16 cellular contexts compared by ENCODE assay signal in genomic region chr2:226788881-226789485, GRCh38. TPM values are rescaled to one million over a fixed set of nuclear protein-coding genes. Genes with fewer than 3 reads are reported as not detected.
DNase-seq lines count a peak whose midpoint lies in the region; ATAC-seq, FAIRE-seq and TF ChIP-seq lines count a peak whose summit lies in the region.
"Had no signal": no experiment of that assay in that cellular context is flagged by ENCODE, and none has a peak within 500 bp of the region (broad histone marks: within the 10 kb centered on the region; RNA-seq: fewer than 3 reads in every experiment).

No MANE protein-coding gene starts in this region.

- H3K4me1 ChIP-seq in RWPE2 (ENCODE audit: insufficient read depth, poor library complexity, severe bottlenecking) (peaks cover 20% of the 10 kb centered on the region), gastrocnemius medialis (peaks cover 45 to 50% of the 10 kb centered on the region in 2 donors)
- H3K4me1 ChIP-seq in CD8-positive, alpha-beta memory T cell (ENCODE audit: insufficient read depth, low read length), result peaks cover 16% of the 10 kb centered on the region

- H3K36me3 ChIP-seq in RWPE2 (ENCODE audit: low read depth) (peaks cover 93% of the 10 kb centered on the region), gastrocnemius medialis (no peaks in the 10 kb centered on the region)
- no peaks in the 10 kb centered on the region for H3K36me3 ChIP-seq in CD8-positive, alpha-beta memory T cell (ENCODE audit: insufficient read depth, low read length)

- POLR2A ChIA-PET in CD8-positive, alpha-beta memory T cell (lab: Charles Lee), result no interaction called here

- peaks cover 0 to 2% of the 10 kb centered on the region in 2 donors for H3K27me3 Mint-ChIP-seq in CD8-positive, alpha-beta memory T cell
- H3K27me3 Mint-ChIP-seq: activated CD8-positive, alpha-beta T cell treated with anti-CD3 and anti-CD28 coated beads for 36 hours had no signal

- H3K27ac ChIP-seq in RWPE2 (ENCODE audit: poor library complexity, severe bottlenecking) (peak overlapping the region; percentile 93), gastrocnemius medialis (peak overlapping the region; percentile 95 to 99 (median 98))
- H3K27ac ChIP-seq in CD8-positive, alpha-beta memory T cell (ENCODE audit: low read depth, low read length), result no peak overlapping the region

- peaks cover 0 to 5% (median 0%) of the 10 kb centered on the region in 3 donors for H3K36me3 Mint-ChIP-seq in CD8-positive, alpha-beta memory T cell
- H3K36me3 Mint-ChIP-seq: CD14-positive monocyte had no signal

- in situ Hi-C loops in gastrocnemius medialis (cut with MboI; ENCODE audit: low sequenced_read_pairs in 4 of 4), result loop anchor here in 1 of 4 donors (25.0 kb wide), 1 partner anchor 127 kb away; no protein-coding TSS in a partner anchor

- no peak overlapping the region for H3K4me3 ChIP-seq in RWPE2 (ENCODE audit: severe bottlenecking)
- H3K4me3 ChIP-seq in fibroblast of mammary gland (ENCODE audit: control insufficient read depth, low read depth, low read length), result no peak overlapping the region
- peak overlapping the region in 1 of 4 donors; percentile 22 for H3K4me3 ChIP-seq in gastrocnemius medialis
- no peak overlapping the region for H3K4me3 ChIP-seq in CD8-positive, alpha-beta memory T cell (ENCODE audit: low read length)

- peak overlapping the region in 2 of 8 donors; percentile 54 to 61 for H3K27ac Mint-ChIP-seq in CD8-positive, alpha-beta memory T cell

- CTCF ChIA-PET in CD8-positive, alpha-beta memory T cell (lab: Charles Lee), result interaction anchor here (1.1 to 3.5 kb wide), 3 partner anchors 11 to 28 kb away, joined by 3 to 26 read pairs (median 11); partner anchors contain the start of gene IRS1

- no peak for TF ChIP-seq POLR2A in gastrocnemius medialis (IDR thresholded peaks at IDR 0.05)

- TF ChIP-seq CTCF in RWPE2 (IDR thresholded peaks at IDR 0.05; ENCODE audit: poor library complexity, severe bottlenecking) (no peak), fibroblast of mammary gland (conservative IDR thresholded peaks at IDR 0.05; ENCODE audit: control insufficient read depth, insufficient read depth, low read depth, low read length) (no peak), gastrocnemius medialis (IDR thresholded peaks at IDR 0.05 in 4 of 5, conservative IDR thresholded peaks at IDR 0.05 in 1 of 5) (no peak)

- no peaks in the 10 kb centered on the region for H3K9me3 ChIP-seq in RWPE2 (ENCODE audit: severe bottlenecking)
- H3K9me3 ChIP-seq in gastrocnemius medialis, result no peaks in the 10 kb centered on the region
- H3K9me3 ChIP-seq in CD8-positive, alpha-beta memory T cell (ENCODE audit: low read length), result no peaks in the 10 kb centered on the region

- H3K4me1 Mint-ChIP-seq in CD8-positive, alpha-beta memory T cell, result peaks cover 7 to 29% (median 26%) of the 10 kb centered on the region in 3 donors

- FAIRE-seq in GM19239 (lab: Jason Lieb, UNC), result peak; percentile 8

- ATAC-seq in RWPE2 (ENCODE audit: low read depth), result no peak
- ATAC-seq in gastrocnemius medialis, result no peak
- no peak for ATAC-seq in HG03135 (IDR thresholded peaks at IDR 0.05; ENCODE audit: unreplicated experiment)
- ATAC-seq in GM18511 (IDR thresholded peaks at IDR 0.05; ENCODE audit: unreplicated experiment), result no peak
- ATAC-seq: activated CD8-positive, alpha-beta T cell treated with anti-CD3 and anti-CD28 coated beads for 36 hours had no signal

- intact Hi-C loops in gastrocnemius medialis (cut with DNase I; ENCODE audit: low total_unique reads), result no loop called here

- H3K9me3 Mint-ChIP-seq in CD8-positive, alpha-beta memory T cell, result no peaks in the 10 kb centered on the region
- H3K9me3 Mint-ChIP-seq: activated CD8-positive, alpha-beta T cell treated with anti-CD3 and anti-CD28 coated beads for 36 hours had no signal

- peak overlapping the region in 1 of 7 donors; percentile 84 for H3K4me3 Mint-ChIP-seq in CD8-positive, alpha-beta memory T cell
- H3K4me3 Mint-ChIP-seq: activated CD8-positive, alpha-beta T cell treated with anti-CD3 and anti-CD28 coated beads for 36 hours; CD14-positive monocyte had no signal

- DNase-seq in GM19239 (ENCODE audit: insufficient read length, low spot score) (no peak), RWPE2 (ENCODE audit: low spot score) (no peak), fibroblast of mammary gland (ENCODE audit: low read depth) (peak; percentile 40), gastrocnemius medialis (no peak), cortex of kidney (lab: John Stamatoyannopoulos, UW) (no peak)
- no peak for DNase-seq in CD8-positive, alpha-beta memory T cell
- DNase-seq: activated CD8-positive, alpha-beta T cell treated with anti-CD3 and anti-CD28 coated beads for 36 hours; activated effector memory CD4-positive, alpha-beta T cell treated with anti-CD3 and anti-CD28 coated beads, Interleukin-2, amount 50 U/mL, for 16 hours; erythroblast; KG1; NCI-H146; NCI-H510A treated with DMSO at 0.1 percent for 48 hours; RPMI8226 had no signal

- no peaks in the 10 kb centered on the region for H3K27me3 ChIP-seq in RWPE2 (ENCODE audit: insufficient read depth, poor library complexity, severe bottlenecking)
- H3K27me3 ChIP-seq in gastrocnemius medialis, result no peaks in the 10 kb centered on the region
- no peaks in the 10 kb centered on the region for H3K27me3 ChIP-seq in CD8-positive, alpha-beta memory T cell (ENCODE audit: insufficient read depth, low read length, poor library complexity, severe bottlenecking)

RNA-seq across cellular contexts. Expression of gene IRS1, which starts 10.6 kb away (rescaled TPM):
- total RNA-seq in gastrocnemius medialis, result 10 to 100 TPM in 1 of 4 donors, 1 to 10 TPM in 3; 2.2 to 71.1 (median 6.3) TPM
- total RNA-seq in CD8-positive, alpha-beta memory T cell, result 1 to 10 TPM; 3.6 to 3.9 TPM
- polyA plus RNA-seq in CD8-positive, alpha-beta memory T cell, result 0.20 TPM

RNA-seq across cellular contexts. Expression of gene RHBDD1, which starts 46.9 kb away (rescaled TPM):
- 10 to 100 TPM in 1 of 4 donors, 1 to 10 TPM in 3; 6.2 to 14.2 (median 8.7) TPM for total RNA-seq in gastrocnemius medialis
- total RNA-seq in CD8-positive, alpha-beta memory T cell, result 10 to 100 TPM; 32.8 to 35.7 TPM
- polyA plus RNA-seq in CD8-positive, alpha-beta memory T cell, result 19.2 TPM
